ENCODE assay signal across 7 cellular contexts in genomic region chr10:60820093-60820769, GRCh38. TPM values are rescaled to one million over a fixed set of nuclear protein-coding genes. Genes with fewer than 3 reads are reported as not detected.
DNase-seq lines count a peak whose midpoint lies in the region; ATAC-seq and TF ChIP-seq lines count a peak whose summit lies in the region.

No MANE protein-coding gene starts in this region.

- H3K9me3 ChIP-seq in WERI-Rb-1 (ENCODE audit: severe bottlenecking) = no peaks in the 10 kb centered on the region

- no peak for DNase-seq in WERI-Rb-1
- DNase-seq in CD14-positive monocyte (ENCODE audit: low spot score) = no peak
- DNase-seq in NCI-H2029 (lab: John Stamatoyannopoulos, UW) = no peak
- no peak for DNase-seq in coronary artery (ENCODE audit: low spot score)

- TF ChIP-seq CTCF in WERI-Rb-1 (IDR thresholded peaks at IDR 0.05; ENCODE audit: low read depth, low read length) (peak; percentile 51), nephron (IDR thresholded peaks at IDR 0.05; ENCODE audit: unreplicated experiment in 3 of 3) (peak; percentile 37 to 52 (median 40)), CD14-positive monocyte (IDR thresholded peaks at IDR 0.05) (no peak), coronary artery (IDR thresholded peaks at IDR 0.05) (no peak)

- H3K27ac ChIP-seq in WERI-Rb-1 (no peak overlapping the region), coronary artery (no peak overlapping the region)

- intact Hi-C loops in CD14-positive monocyte (cut with micrococcal nuclease) = no loop called here

- peaks cover 68% of the 10 kb centered on the region for H3K4me1 Mint-ChIP-seq in nephron
- H3K4me1 Mint-ChIP-seq in CD14-positive monocyte = peaks cover 4% of the 10 kb centered on the region

- H3K36me3 Mint-ChIP-seq in nephron (ENCODE audit: low read depth) = no peaks in the 10 kb centered on the region
- H3K36me3 Mint-ChIP-seq in CD14-positive monocyte = no peaks in the 10 kb centered on the region

- H3K27ac Mint-ChIP-seq in nephron = peak overlapping the region; percentile 96 to 99 (median 98)
- no peak overlapping the region for H3K27ac Mint-ChIP-seq in CD14-positive monocyte

- H3K9me3 Mint-ChIP-seq in nephron (no peaks in the 10 kb centered on the region), CD14-positive monocyte (no peaks in the 10 kb centered on the region)

- no peaks in the 10 kb centered on the region for H3K27me3 ChIP-seq in WERI-Rb-1 (ENCODE audit: insufficient read depth, low read depth, severe bottlenecking)

- no peak overlapping the region for H3K4me3 ChIP-seq in WERI-Rb-1 (ENCODE audit: low read depth, low read length)
- no peak overlapping the region for H3K4me3 ChIP-seq in coronary artery

- H3K27me3 Mint-ChIP-seq in nephron (ENCODE audit: low read depth) (no peaks in the 10 kb centered on the region), CD14-positive monocyte (ENCODE audit: low read depth in 3 of 3) (no peaks in the 10 kb centered on the region)

- H3K4me3 Mint-ChIP-seq in nephron = peak overlapping the region in 2 of 3 experiments; percentile 31 to 49
- peak overlapping the region in 1 of 2 donors; percentile 8 for H3K4me3 Mint-ChIP-seq in CD14-positive monocyte

- no peaks in the 10 kb centered on the region for H3K36me3 ChIP-seq in WERI-Rb-1

- ATAC-seq in GM18520 (IDR thresholded peaks at IDR 0.05; ENCODE audit: unreplicated experiment) = peak; percentile 34
- peak; percentile 66 for ATAC-seq in HG02763 (IDR thresholded peaks at IDR 0.05; ENCODE audit: unreplicated experiment)

RNA-seq across cellular contexts. Expression of gene CDK1, which starts 42.0 kb away (rescaled TPM):
- polyA plus RNA-seq in CD14-positive monocyte = under 1 TPM; 0.08 to 0.09 TPM

Comparison
In these comparisons a context has a peak if more than half of its experiments do, and no peak if none do; other contexts are left out.
1. CTCF ChIP-seq: peak in WERI-Rb-1 (single experiment) and nephron (3 of 3); none in CD14-positive monocyte (single experiment) and coronary artery (single experiment).
2. H3K27ac Mint-ChIP-seq: peak in nephron (3 of 3); none in CD14-positive monocyte (0 of 7).